In the genomic region with DNA sequence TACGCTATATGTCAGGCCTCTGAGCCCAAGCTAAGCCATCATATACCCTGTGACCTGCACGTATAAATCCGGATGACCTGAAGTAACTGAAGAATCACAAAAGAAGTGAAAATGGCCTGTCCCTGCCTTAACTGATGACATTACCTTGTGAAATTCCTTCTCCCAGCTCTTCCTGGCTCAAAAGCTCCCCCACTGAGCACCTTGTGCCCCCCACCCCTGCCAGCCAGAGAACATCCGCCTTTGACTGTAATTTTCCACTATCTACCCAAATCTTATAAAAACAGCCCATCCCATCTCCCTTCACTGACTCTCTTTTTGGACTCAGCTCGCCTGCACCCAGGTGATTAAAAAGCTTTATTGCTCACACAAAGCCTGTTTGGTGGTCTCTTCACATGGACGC, we compare ENCODE assay signal across 8 cellular contexts. TPM values are rescaled to one million over a fixed set of nuclear protein-coding genes. Genes with fewer than 3 reads are reported as not detected.
DNase-seq lines count a peak whose midpoint lies in the region; ATAC-seq and TF ChIP-seq lines count a peak whose summit lies in the region.
"Not testable (repeated sequence)": the region's sequence is repeated elsewhere in the genome, so short reads cannot be mapped to it uniquely, and the experiment has no call there.

No MANE protein-coding gene starts in this region.

- H3K36me3 ChIP-seq in Panc1 (ENCODE audit: control insufficient read depth, insufficient read depth, low read length); brain microvascular endothelial cell (replicated peaks); esophagus (ENCODE audit: control insufficient read depth in 2 of 2, insufficient read depth in 2 of 2, low read length in 1 of 2); hepatocyte (replicated peaks; ENCODE audit: insufficient read depth, low read depth); osteoblast (ENCODE audit: insufficient read depth, low read length); smooth muscle cell (ENCODE audit: low read depth); upper lobe of left lung: not testable (repeated sequence)

- H3K27ac ChIP-seq in Panc1 (ENCODE audit: low read length) (peak overlapping the region; percentile 98), brain microvascular endothelial cell (peak overlapping the region; percentile 74), esophagus (ENCODE audit: low read depth in 2 of 2, low read length in 1 of 2) (peak overlapping the region; percentile 8 to 65), hepatocyte (peak overlapping the region; percentile 74), osteoblast (ENCODE audit: low read depth, low read length) (peak overlapping the region; percentile 66), smooth muscle cell (ENCODE audit: low read depth) (peak overlapping the region; percentile 89), upper lobe of left lung (peak overlapping the region; percentile 60 to 75 (median 68))

- H3K4me3 ChIP-seq in Panc1 (ENCODE audit: low read depth in 2 of 2, low read length in 2 of 2) = peak overlapping the region in 1 of 2 experiments; percentile 17; a peak in 2 of 4 replicates
- not testable (repeated sequence) for H3K4me3 ChIP-seq in brain microvascular endothelial cell (ENCODE audit: low read depth, low read length); esophagus (ENCODE audit: low read depth in 1 of 2, low read length in 2 of 2); hepatocyte; osteoblast (ENCODE audit: insufficient read depth, low read length); smooth muscle cell; upper lobe of left lung

- not testable (repeated sequence) for H3K79me2 ChIP-seq in hepatocyte; osteoblast (ENCODE audit: insufficient read depth, low read length); smooth muscle cell (ENCODE audit: low read depth)

- POLR2A ChIA-PET in Panc1 (lab: Charles Lee) = not testable (repeated sequence)

- H2AFZ ChIP-seq in hepatocyte; osteoblast (ENCODE audit: low read length); smooth muscle cell (ENCODE audit: low read depth): not testable (repeated sequence)

- not testable (repeated sequence) for H3F3A ChIP-seq in smooth muscle cell (ENCODE audit: low read depth)

- peak; percentile 18 for DNase-seq in ELF-1 (ENCODE audit: low read depth, low spot score)
- not testable (repeated sequence) for DNase-seq in Panc1 (ENCODE audit: low read depth, low spot score); brain microvascular endothelial cell; hepatocyte (ENCODE audit: low spot score); osteoblast (ENCODE audit: insufficient read length, low spot score, missing footprints); smooth muscle cell (lab: John Stamatoyannopoulos, UW; ENCODE audit: unreplicated experiment); upper lobe of left lung

- not testable (repeated sequence) for H3K9me2 ChIP-seq in hepatocyte (replicated peaks; ENCODE audit: insufficient read depth)

- BruUV-seq in Panc1 (replicated peaks; lab: Mats Ljungman, UMichigan) = not testable (repeated sequence)

- not testable (repeated sequence) for H3K27me3 ChIP-seq in Panc1 (ENCODE audit: control insufficient read depth, insufficient read depth, low read length); brain microvascular endothelial cell (replicated peaks); esophagus (ENCODE audit: control insufficient read depth in 1 of 2, insufficient read depth in 2 of 2, low read length in 2 of 2); hepatocyte; osteoblast (ENCODE audit: insufficient read depth, low read length); smooth muscle cell (ENCODE audit: low read depth); upper lobe of left lung

- H3K9ac ChIP-seq in smooth muscle cell (ENCODE audit: low read depth) = not testable (repeated sequence)

- not testable (repeated sequence) for H3K9me3 ChIP-seq in Panc1 (ENCODE audit: control insufficient read depth, insufficient read depth, low read depth, low read length); esophagus (ENCODE audit: control insufficient read depth in 2 of 2, insufficient read depth in 1 of 2, low read depth in 1 of 2, low read length in 1 of 2); hepatocyte (ENCODE audit: low read depth); osteoblast (ENCODE audit: low read depth, low read length); smooth muscle cell (replicated peaks; ENCODE audit: low read depth); upper lobe of left lung

- 86 to 89% methylated on average over 6 of the region's 6 CpGs for WGBS in esophagus, 2 donors
- WGBS in hepatocyte (ENCODE audit: low lambda C conversion rate, missing lambda C conversion rate) = 77% methylated on average over 6 of the region's 6 CpGs
- 78% methylated on average over 6 of the region's 6 CpGs for WGBS in smooth muscle cell (ENCODE audit: low lambda C conversion rate)
- WGBS in upper lobe of left lung, 2 donors = 92 to 94% methylated on average over 6 of the region's 6 CpGs

- H3K4me2 ChIP-seq in hepatocyte (peak overlapping the region; percentile 67), smooth muscle cell (peak overlapping the region; percentile 84)
- not testable (repeated sequence) for H3K4me2 ChIP-seq in osteoblast (ENCODE audit: insufficient read depth, low read length)

- not testable (repeated sequence) for TF ChIP-seq POLR2A in upper lobe of left lung (IDR thresholded peaks at IDR 0.05)

- in situ Hi-C loops in Panc1 (cut with HindIII; ENCODE audit: low pct_unique_long_range_greater_than_20kb, low sequenced_read_pairs); brain microvascular endothelial cell (cut with HindIII; ENCODE audit: low pct_ligation_motif_present, low sequenced_read_pairs): not testable (repeated sequence)

- TF ChIP-seq EP300 in upper lobe of left lung (IDR thresholded peaks at IDR 0.05) = not testable (repeated sequence)

- peak; percentile 3; the same call in 1 of the 2 replicates for ATAC-seq in Panc1
- not testable (repeated sequence) for ATAC-seq in upper lobe of left lung (ENCODE audit: low FRiP score in 2 of 2)

- intact Hi-C loops in Panc1 (cut with micrococcal nuclease; ENCODE audit: unreplicated experiment) = not testable (repeated sequence)

- H4K20me1 ChIP-seq in hepatocyte (ENCODE audit: insufficient read depth, poor library complexity, severe bottlenecking); osteoblast (ENCODE audit: insufficient read depth, low read length); smooth muscle cell (ENCODE audit: low read depth): not testable (repeated sequence)

- not testable (repeated sequence) for TF ChIP-seq CTCF in Panc1 (IDR thresholded peaks at IDR 0.05); brain microvascular endothelial cell (IDR thresholded peaks at IDR 0.05; ENCODE audit: low read depth, low read length, missing control alignments); hepatocyte (IDR thresholded peaks at IDR 0.05; ENCODE audit: poor library complexity); osteoblast (IDR thresholded peaks at IDR 0.05; ENCODE audit: extremely low read depth, low read depth, low read length); smooth muscle cell (IDR thresholded peaks at IDR 0.05; ENCODE audit: borderline replicate concordance, insufficient read depth, poor library complexity, severe bottlenecking); upper lobe of left lung (IDR thresholded peaks at IDR 0.05)

- H3K4me1 ChIP-seq in Panc1 (ENCODE audit: control insufficient read depth, insufficient read depth, low read length) (peaks cover 37% of the 10 kb centered on the region), hepatocyte (ENCODE audit: insufficient read depth) (peaks cover 10% of the 10 kb centered on the region), osteoblast (ENCODE audit: insufficient read depth, low read length) (peaks cover 44% of the 10 kb centered on the region), smooth muscle cell (ENCODE audit: low read depth) (peaks cover 25% of the 10 kb centered on the region), upper lobe of left lung (peaks cover 2 to 17% (median 13%) of the 10 kb centered on the region in 4 donors)
- H3K4me1 ChIP-seq in esophagus (ENCODE audit: control insufficient read depth in 2 of 2, insufficient read depth in 2 of 2, low read length in 1 of 2) = not testable (repeated sequence)

- CTCF ChIA-PET in Panc1 (lab: Charles Lee) = not testable (repeated sequence)

RNA-seq across cellular contexts. Expression of a gene that starts 17.1 kb away (rescaled TPM):
- 31.6 TPM for total RNA-seq in Panc1 (2021; ENCODE audit: unreplicated experiment)
- polyA plus RNA-seq in Panc1 (2012; ENCODE audit: insufficient read length) = 6.9 TPM
- 1 to 10 TPM in 1 of 2 donors, under 1 TPM in 1; 0.94 to 1.1 TPM for polyA plus RNA-seq in esophagus
- total RNA-seq in hepatocyte = 3.9 and 4.6 TPM in 2 replicates
- 2.4 and 2.9 TPM in 2 replicates for polyA plus RNA-seq in hepatocyte
- total RNA-seq in osteoblast = 7.7 and 9.0 TPM in 2 replicates
- total RNA-seq in smooth muscle cell = 0.27 and 1.2 TPM in 2 replicates
- polyA plus RNA-seq in smooth muscle cell = 0.72 and 1.5 TPM in 2 replicates
- total RNA-seq in upper lobe of left lung = 10 to 100 TPM in 4 of 6 donors, 1 to 10 TPM in 2; 7.8 to 49.0 (median 12.0) TPM

RNA-seq across cellular contexts. Expression of a gene that starts 33.1 kb away (rescaled TPM):
- total RNA-seq in Panc1 (2021; ENCODE audit: unreplicated experiment) (172 TPM), hepatocyte (148 and 152 TPM in 2 replicates), osteoblast (46.7 and 60.7 TPM in 2 replicates), smooth muscle cell (27.1 and 33.0 TPM in 2 replicates), upper lobe of left lung (100 to 1,000 TPM in 2 of 6 donors, 10 to 100 TPM in 4; 28.5 to 129 (median 70.6) TPM)
- polyA plus RNA-seq in Panc1 (2012; ENCODE audit: insufficient read length) = 69.3 TPM
- polyA plus RNA-seq in esophagus (10 to 100 TPM in 1 of 2 donors, 1 to 10 TPM in 1; 7.8 to 17.3 TPM), hepatocyte (128 and 144 TPM in 2 replicates), smooth muscle cell (22.9 and 34.4 TPM in 2 replicates)

RNA-seq across cellular contexts. Expression of a gene that starts 43.1 kb away (rescaled TPM):
- total RNA-seq in Panc1 (2021; ENCODE audit: unreplicated experiment) (29.8 TPM), hepatocyte (10.5 and 10.8 TPM in 2 replicates), osteoblast (33.9 and 43.8 TPM in 2 replicates), smooth muscle cell (1.2 and 2.1 TPM in 2 replicates), upper lobe of left lung (10 to 100 TPM; 27.2 to 81.9 (median 33.8) TPM)
- polyA plus RNA-seq in Panc1 (2012; ENCODE audit: insufficient read length) = 5.2 TPM
- polyA plus RNA-seq in esophagus (1 to 10 TPM; 1.4 to 2.6 TPM), hepatocyte (6.9 and 8.6 TPM in 2 replicates), smooth muscle cell (1.7 and 4.6 TPM in 2 replicates)

Comparison
In these comparisons a context has a peak if more than half of its experiments do, and no peak if none do; other contexts are left out.
1. H3K27ac ChIP-seq: peak in every context shown above with its lines; median percentile 98 in Panc1; 89 in smooth muscle cell; 74 in brain microvascular endothelial cell; 74 in hepatocyte; 68 in upper lobe of left lung; 66 in osteoblast; 36 in esophagus.